25 cellular contexts compared by ENCODE assay signal in genomic region chr12:91627225-91627624, GRCh38.
DNase-seq lines count a peak whose midpoint lies in the region; ATAC-seq, FAIRE-seq and TF ChIP-seq lines count a peak whose summit lies in the region.
"Had no signal": no experiment of that assay in that cellular context is flagged by ENCODE, and none has a peak within 500 bp of the region (broad histone marks: within the 10 kb centered on the region; RNA-seq: fewer than 3 reads in every experiment).

No MANE protein-coding gene starts in this region.

- no peaks in the 10 kb centered on the region for H3K4me1 Mint-ChIP-seq in MCF 10A (ENCODE audit: insufficient read depth, unreplicated experiment)
- H3K4me1 Mint-ChIP-seq: B cell; CD8-positive, alpha-beta memory T cell had no signal

- POLR2A ChIA-PET in MCF 10A (lab: Yijun Ruan, JAX), result interaction anchor here (0.6 to 3.0 kb wide), 12 partner anchors 9 to 599 kb away, joined by 3 to 16 read pairs (median 4); no protein-coding TSS in a partner anchor

- BruUV-seq in MCF 10A (replicated peaks; lab: Mats Ljungman, UMichigan) (no TSS peak), mammary epithelial cell (replicated peaks; lab: Mats Ljungman, UMichigan) (no TSS peak)

- no peaks in the 10 kb centered on the region for H3K27me3 Mint-ChIP-seq in MCF 10A (ENCODE audit: insufficient read depth, unreplicated experiment)

- dilution Hi-C loops in mammary epithelial cell (cut with HindIII; ENCODE audit: low sequenced_read_pairs), result no loop called here
- dilution Hi-C loops in keratinocyte (cut with MboI; ENCODE audit: extremely low pct_ligation_motif_present, low sequenced_read_pairs), result no loop called here

- TF ChIP-seq CTCF in MCF 10A (IDR thresholded peaks at IDR 0.05; ENCODE audit: unreplicated experiment), result no peak
- no peak for TF ChIP-seq CTCF in breast epithelium (IDR thresholded peaks at IDR 0.05)
- TF ChIP-seq CTCF in mammary epithelial cell (conservative IDR thresholded peaks at IDR 0.05 in 1 of 2, IDR thresholded peaks at IDR 0.05 in 1 of 2; ENCODE audit: extremely low read depth in 1 of 2, insufficient read depth in 1 of 2, low read depth in 1 of 2, low read length in 2 of 2), result no peak
- TF ChIP-seq CTCF in keratinocyte (optimal IDR thresholded peaks at IDR 0.05 in 1 of 3, IDR thresholded peaks at IDR 0.05 in 1 of 3, conservative IDR thresholded peaks at IDR 0.05 in 1 of 3; ENCODE audit: extremely low read depth in 1 of 3, insufficient read depth in 2 of 3, low read length in 3 of 3), result no peak
- no peak for TF ChIP-seq CTCF in GM13976 (IDR thresholded peaks at IDR 0.05; ENCODE audit: borderline replicate concordance, control extremely low read depth, extremely low read depth, insufficient read depth, missing control alignments)

- no peak overlapping the region for H3K4me3 Mint-ChIP-seq in MCF 10A (ENCODE audit: unreplicated experiment)
- H3K4me3 Mint-ChIP-seq: B cell; CD4-positive, CD25-positive, alpha-beta regulatory T cell; CD8-positive, alpha-beta memory T cell had no signal

- H3K9me1 ChIP-seq in keratinocyte (ENCODE audit: control insufficient read depth, extremely low read depth, insufficient read depth, low read length), result no peaks in the 10 kb centered on the region

- H3K27ac Mint-ChIP-seq in MCF 10A (ENCODE audit: low read depth, unreplicated experiment), result no peak overlapping the region
- H3K27ac Mint-ChIP-seq: B cell; CD4-positive, CD25-positive, alpha-beta regulatory T cell; CD8-positive, alpha-beta memory T cell had no signal

- H3K4me3 ChIP-seq in breast epithelium, result no peak overlapping the region
- H3K4me3 ChIP-seq in mammary epithelial cell (replicated peaks in 1 of 3; ENCODE audit: insufficient read depth in 1 of 3, low read depth in 2 of 3, low read length in 3 of 3), result no peak overlapping the region
- no peak overlapping the region for H3K4me3 ChIP-seq in keratinocyte (ENCODE audit: control insufficient read depth in 2 of 3, extremely low read depth in 1 of 3, insufficient read depth in 2 of 3, low read depth in 1 of 3, low read length in 3 of 3)
- H3K4me3 ChIP-seq: BLaER1, GM12878, GM23248 had no signal

- H2AFZ ChIP-seq in mammary epithelial cell (ENCODE audit: low read depth, low read length), result no peak overlapping the region
- no peak overlapping the region for H2AFZ ChIP-seq in keratinocyte (ENCODE audit: control insufficient read depth, low read length)
- H2AFZ ChIP-seq: GM23248 had no signal

- TF ChIP-seq POLR2A in breast epithelium (IDR thresholded peaks at IDR 0.05), result no peak

- ATAC-seq in GM21360 (IDR thresholded peaks at IDR 0.05; ENCODE audit: unreplicated experiment) (no peak), HG03108 (IDR thresholded peaks at IDR 0.05; ENCODE audit: unreplicated experiment) (no peak)
- ATAC-seq: GM12878 had no signal

- H3K4me1 ChIP-seq in breast epithelium (no peaks in the 10 kb centered on the region), mammary epithelial cell (ENCODE audit: insufficient read depth, low read length) (no peaks in the 10 kb centered on the region), keratinocyte (ENCODE audit: control insufficient read depth, extremely low read depth, insufficient read depth, low read length) (no peaks in the 10 kb centered on the region)
- H3K4me1 ChIP-seq: BLaER1 had no signal

- peak; percentile 14 for DNase-seq in MCF 10A (ENCODE audit: unreplicated experiment)
- no peak for DNase-seq in breast epithelium (ENCODE audit: low spot score in 2 of 2)
- DNase-seq in mammary epithelial cell, result peak; percentile 88
- DNase-seq in epithelial cell of prostate (ENCODE audit: low read depth, low spot score), result peak; percentile 73
- no peak for DNase-seq in keratinocyte (ENCODE audit: low read depth, low spot score)
- no peak for DNase-seq in GM13976 (ENCODE audit: low spot score)
- DNase-seq: CD4-positive, CD25-positive, alpha-beta regulatory T cell; CD8-positive, alpha-beta memory T cell; DMS 273 treated with DMSO at 0.1 percent for 48 hours; DMS79; EL; GDM1; GM23248; H7; HCEC 1CT had no signal

- H3K9me3 Mint-ChIP-seq in MCF 10A (ENCODE audit: unreplicated experiment), result no peaks in the 10 kb centered on the region

- WGBS in mammary epithelial cell (ENCODE audit: low coverage, missing lambda C conversion rate), result 56% methylated on average over 2 of the region's 2 CpGs

- no peak overlapping the region for H3K27ac ChIP-seq in breast epithelium
- no peak overlapping the region for H3K27ac ChIP-seq in mammary epithelial cell (ENCODE audit: insufficient read depth, low read depth, low read length)
- H3K27ac ChIP-seq in epithelial cell of prostate, result peak overlapping the region; percentile 43
- H3K27ac ChIP-seq in keratinocyte (ENCODE audit: control insufficient read depth, insufficient read depth, low read length), result no peak overlapping the region
- H3K27ac ChIP-seq: 22Rv1, BLaER1, C4-2B, GM23248 had no signal

- CTCF ChIA-PET in MCF 10A (lab: Yijun Ruan, JAX), result interaction anchor here (1.1 to 1.9 kb wide), 2 partner anchors 9 to 69 kb away, joined by 3 to 4 read pairs; no protein-coding TSS in a partner anchor
- CTCF ChIA-PET in mammary epithelial cell (lab: Charles Lee; ENCODE audit: low non-redundant PET), result no interaction called here

- H3K79me2 ChIP-seq in mammary epithelial cell (ENCODE audit: insufficient read depth, low read length) (no peaks in the 10 kb centered on the region), keratinocyte (ENCODE audit: control insufficient read depth, insufficient read depth, low read length) (no peaks in the 10 kb centered on the region)

- H3K9me3 ChIP-seq in breast epithelium, result no peaks in the 10 kb centered on the region
- H3K9me3 ChIP-seq in mammary epithelial cell (replicated peaks; ENCODE audit: insufficient read depth, low read length), result no peaks in the 10 kb centered on the region
- no peaks in the 10 kb centered on the region for H3K9me3 ChIP-seq in keratinocyte (ENCODE audit: control insufficient read depth, low read depth, low read length)

- in situ Hi-C loops in mammary epithelial cell (cut with MboI; ENCODE audit: low sequenced_read_pairs in 2 of 2), result no loop called here
- in situ Hi-C loops in GM13976 (cut with MboI; ENCODE audit: low sequenced_read_pairs, unreplicated experiment), result no loop called here

- no peaks in the 10 kb centered on the region for H3K36me3 ChIP-seq in breast epithelium
- no peaks in the 10 kb centered on the region for H3K36me3 ChIP-seq in mammary epithelial cell (ENCODE audit: insufficient read depth, low read length)
- H3K36me3 ChIP-seq in keratinocyte (ENCODE audit: control insufficient read depth in 2 of 2, extremely low read depth in 1 of 2, insufficient read depth in 2 of 2, low read length in 2 of 2), result no peaks in the 10 kb centered on the region
- H3K36me3 ChIP-seq: BLaER1 had no signal

- no peak overlapping the region for H3K4me2 ChIP-seq in mammary epithelial cell (ENCODE audit: insufficient read depth, low read depth, low read length)
- no peak overlapping the region for H3K4me2 ChIP-seq in keratinocyte (ENCODE audit: control insufficient read depth, extremely low read depth, insufficient read depth, low read depth, low read length)
- H3K4me2 ChIP-seq: BLaER1 had no signal

- intact Hi-C loops in MCF 10A (cut with micrococcal nuclease) (no loop called here), breast epithelium (cut with DNase I; ENCODE audit: low total_unique reads) (loop anchor here (10.0 kb wide), 1 partner anchor 1828 kb away; no protein-coding TSS in a partner anchor), mammary epithelial cell (cut with micrococcal nuclease) (no loop called here)

- H3K27me3 ChIP-seq in breast epithelium (no peaks in the 10 kb centered on the region), mammary epithelial cell (ENCODE audit: insufficient read depth, low read length) (peaks cover 2% of the 10 kb centered on the region), keratinocyte (ENCODE audit: control insufficient read depth, extremely low read depth, insufficient read depth, low read length) (no peaks in the 10 kb centered on the region)
- H3K27me3 ChIP-seq: BLaER1 had no signal

- no peak overlapping the region for H3K9ac ChIP-seq in mammary epithelial cell (ENCODE audit: insufficient read depth, low read length)
- no peak overlapping the region for H3K9ac ChIP-seq in keratinocyte (ENCODE audit: control insufficient read depth, extremely low read depth, insufficient read depth, low read length)
- H3K9ac ChIP-seq: BLaER1, GM23248 had no signal

- H4K20me1 ChIP-seq in mammary epithelial cell (ENCODE audit: insufficient read depth, low read length) (no peaks in the 10 kb centered on the region), keratinocyte (ENCODE audit: control insufficient read depth, extremely low read depth, insufficient read depth, low read length) (no peaks in the 10 kb centered on the region)
- H4K20me1 ChIP-seq: BLaER1 had no signal

- peak; percentile 36 for FAIRE-seq in keratinocyte (lab: Jason Lieb, UNC)
- FAIRE-seq: A204.1, D721Med, GM12878, H1 had no signal

- H3K36me3 Mint-ChIP-seq in MCF 10A (ENCODE audit: insufficient read depth, unreplicated experiment), result no peaks in the 10 kb centered on the region
- H3K36me3 Mint-ChIP-seq: CD4-positive, CD25-positive, alpha-beta regulatory T cell had no signal

Comparison
In these comparisons a context has a peak if more than half of its experiments do, and no peak if none do; other contexts are left out.
1. DNase-seq: peak in MCF 10A (single experiment), mammary epithelial cell (single experiment) and epithelial cell of prostate (single experiment); none in breast epithelium (0 of 2), keratinocyte (single experiment) and GM13976 (single experiment).